In genomic region chr11:125941241-125941605, GRCh38 we compare ENCODE assay signal across 1 cellular context.
TF ChIP-seq lines count a peak whose summit lies in the region.

No MANE protein-coding gene starts in this region.

TF ChIP-seq in HepG2, 621 proteins besides CTCF, POLR2A, EP300 and RAD21:
- TF ChIP-seq DR1 (CRISPR knock-in tag; IDR thresholded peaks at IDR 0.05) (no peak), ZFY (CRISPR knock-in tag; IDR thresholded peaks at IDR 0.05) (peak; percentile 5; the same call in 1 of the 2 replicates), GRHL1 (CRISPR knock-in tag; conservative IDR thresholded peaks at IDR 0.05) (no peak), MEIS1 (CRISPR knock-in tag; IDR thresholded peaks at IDR 0.05; ENCODE audit: borderline replicate concordance) (0 out of 2 replicates have a peak, but pooled peaks have one; percentile 14), ZBTB44 (CRISPR knock-in tag; IDR thresholded peaks at IDR 0.05) (no peak)
